ENCODE assay signal across 8 cellular contexts in genomic region chr9:83980395-83981125, GRCh38. TPM values are rescaled to one million over a fixed set of nuclear protein-coding genes. Genes with fewer than 3 reads are reported as not detected.
DNase-seq lines count a peak whose midpoint lies in the region; FAIRE-seq and TF ChIP-seq lines count a peak whose summit lies in the region.

Gene RMI1, plus strand, starts transcription at chr9:83980805. Its CDS starts 20,182 bp downstream, at chr9:84000987.

- H3F3A ChIP-seq in MM.1S (ENCODE audit: insufficient read depth, low read length) (peaks cover 27% of the 10 kb centered on the region), neural progenitor cell (ENCODE audit: low read depth) (peaks cover 23% of the 10 kb centered on the region)

- peak; percentile 93 for FAIRE-seq in G401.6 (lab: Jason Lieb, UNC)

- no peaks in the 10 kb centered on the region for H3K9me2 ChIP-seq in MM.1S (replicated peaks; ENCODE audit: insufficient read depth, low read length)

- peaks cover 10% of the 10 kb centered on the region for H3K27me3 Mint-ChIP-seq in neural progenitor cell (ENCODE audit: insufficient read depth, low read depth)

- H3K4me1 Mint-ChIP-seq in neural progenitor cell: peaks cover 37% of the 10 kb centered on the region

- H3K4me3 ChIP-seq in HAP-1: peak within 1 kb of the TSS; percentile 98
- peak within 1 kb of the TSS; percentile 100 for H3K4me3 ChIP-seq in MM.1S (ENCODE audit: low read length)
- peak within 1 kb of the TSS; percentile 81 to 97 for H3K4me3 ChIP-seq in foreskin fibroblast (ENCODE audit: low read depth in 1 of 2, low read length in 2 of 2)
- H3K4me3 ChIP-seq in neural progenitor cell: peak within 1 kb of the TSS; percentile 94

- H3K9ac ChIP-seq in MM.1S (ENCODE audit: low read length) (peak within 1 kb of the TSS; percentile 100), neural progenitor cell (peak within 1 kb of the TSS; percentile 99)

- in situ Hi-C loops in HAP-1 (cut with MboI; ENCODE audit: low sequenced_read_pairs): loop anchor here (10.0 kb wide), 1 partner anchor 194 kb away; no protein-coding TSS in a partner anchor

- H3K4me3 Mint-ChIP-seq in neural progenitor cell: peak within 1 kb of the TSS; percentile 97

- H3K27me3 ChIP-seq in HAP-1 (ENCODE audit: low read depth) (no peaks in the 10 kb centered on the region), MM.1S (replicated peaks; ENCODE audit: insufficient read depth, low read length) (no peaks in the 10 kb centered on the region), neural progenitor cell (no peaks in the 10 kb centered on the region)

- H3K4me1 ChIP-seq in HAP-1 (peaks cover 28% of the 10 kb centered on the region), MM.1S (ENCODE audit: low read length) (peaks cover 17% of the 10 kb centered on the region; the same call in 1 of the 2 replicates), neural progenitor cell (peaks cover 36% of the 10 kb centered on the region)

- peaks cover 98% of the 10 kb centered on the region for H3K79me2 ChIP-seq in MM.1S (ENCODE audit: low read length)
- H3K79me2 ChIP-seq in neural progenitor cell (ENCODE audit: low read depth): peaks cover 94% of the 10 kb centered on the region

- H3K9me3 Mint-ChIP-seq in neural progenitor cell: no peaks in the 10 kb centered on the region

- H3K9me3 ChIP-seq in HAP-1 (no peaks in the 10 kb centered on the region), MM.1S (replicated peaks; ENCODE audit: insufficient read depth, low read length) (no peaks in the 10 kb centered on the region), neural progenitor cell (ENCODE audit: low read depth) (no peaks in the 10 kb centered on the region)

- TF ChIP-seq CTCF in MM.1S (IDR thresholded peaks at IDR 0.05; ENCODE audit: low read length): no peak; the same call in 1 of the 2 replicates
- no peak for TF ChIP-seq CTCF in foreskin fibroblast (IDR thresholded peaks at IDR 0.05; ENCODE audit: low read depth, low read length)
- TF ChIP-seq CTCF in neural progenitor cell (IDR thresholded peaks at IDR 0.05): peak; percentile 23

- peaks cover 24% of the 10 kb centered on the region for H3K36me3 Mint-ChIP-seq in neural progenitor cell

- peak within 1 kb of the TSS; percentile 92 for H3K27ac Mint-ChIP-seq in neural progenitor cell

- H3K27ac ChIP-seq in MM.1S (ENCODE audit: low read length) (peak within 1 kb of the TSS; percentile 97), neural progenitor cell (peak within 1 kb of the TSS; percentile 98)

- H3K4me2 ChIP-seq in MM.1S (ENCODE audit: low read depth, low read length) (peak within 1 kb of the TSS; percentile 87), neural progenitor cell (peak within 1 kb of the TSS; percentile 95)

- DNase-seq in HAP-1 (ENCODE audit: low spot score in 2 of 2): peak; percentile 94 to 100
- DNase-seq in MM.1S: peak; percentile 99
- peak; percentile 57 for DNase-seq in SIG-M5 (lab: John Stamatoyannopoulos, UW)
- DNase-seq in activated gamma-delta T cell treated with Interleukin-2 at 50 U/mL for 16 hours: peak; percentile 100
- DNase-seq in foreskin fibroblast: peak; percentile 98 to 99
- peak; percentile 100 for DNase-seq in neural progenitor cell (ENCODE audit: low spot score)
- peak; percentile 96 for DNase-seq in stromal cell of bone marrow (ENCODE audit: low read depth)

- H2AFZ ChIP-seq in MM.1S (ENCODE audit: low read length) (peak within 1 kb of the TSS; percentile 96), neural progenitor cell (replicated peaks) (peak within 1 kb of the TSS; percentile 78)

- peaks cover 43% of the 10 kb centered on the region for H4K20me1 ChIP-seq in MM.1S (ENCODE audit: insufficient read depth, low read length)
- H4K20me1 ChIP-seq in neural progenitor cell (ENCODE audit: low read depth): peaks cover 66% of the 10 kb centered on the region

- H3K36me3 ChIP-seq in HAP-1 (replicated peaks) (peaks cover 47% of the 10 kb centered on the region), MM.1S (replicated peaks; ENCODE audit: insufficient read depth, low read length) (peaks cover 23% of the 10 kb centered on the region), neural progenitor cell (peaks cover 24% of the 10 kb centered on the region)

RNA-seq across cellular contexts. Expression of gene RMI1, which starts in this region (rescaled TPM):
- 22.9 and 35.7 TPM in 2 replicates for total RNA-seq in neural progenitor cell (ENCODE audit: low replicate concordance)

Comparison
In these comparisons a context has a peak if more than half of its experiments do, and no peak if none do; other contexts are left out.
1. Peak in every context shown above with its lines: DNase-seq, H3K4me3 ChIP-seq and H3K27ac ChIP-seq.